In the genomic region with DNA sequence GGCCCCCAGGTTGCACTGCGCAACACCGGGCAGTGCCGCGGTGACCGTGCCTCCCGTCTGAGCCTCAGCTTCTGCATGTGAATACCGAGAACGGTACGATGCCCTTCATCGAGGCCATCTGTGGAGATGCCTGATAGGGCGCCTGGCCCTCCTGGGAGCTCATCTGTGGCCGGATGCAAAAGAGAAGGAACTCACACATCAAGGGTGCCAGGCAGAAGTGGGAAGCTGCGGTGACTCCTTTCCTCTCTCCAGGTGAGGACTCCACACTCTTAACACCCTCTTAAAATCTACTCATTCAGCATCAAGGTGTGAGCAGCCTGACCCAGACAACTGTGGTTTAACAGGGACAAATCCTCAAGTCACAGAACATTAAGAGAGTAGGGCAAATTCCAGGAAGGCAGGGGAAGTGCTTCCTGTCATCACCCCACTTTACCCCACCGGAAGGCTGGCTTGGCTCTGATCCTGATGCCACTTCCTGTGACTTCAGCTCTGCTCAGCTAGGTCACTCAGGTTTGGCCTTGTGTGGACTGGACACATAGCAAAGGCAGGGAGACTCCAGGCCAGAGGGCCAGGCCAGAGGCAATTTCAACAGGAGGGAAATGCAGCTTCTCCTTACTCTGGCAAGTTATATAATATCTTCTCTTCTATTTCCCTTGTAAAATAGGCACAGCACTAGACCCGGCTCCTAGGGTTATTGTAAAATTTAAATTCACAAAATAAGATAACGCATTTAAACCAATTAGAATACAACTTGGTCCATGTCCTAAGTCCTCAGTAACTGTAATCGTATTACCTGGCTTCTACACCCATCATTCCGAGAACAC, we compare ENCODE assay signal across 9 cellular contexts.
A peak's percentile ranks its signal among the peaks of the same experiment; 100 is the strongest.
DNase-seq lines count a peak whose midpoint lies in the region; ATAC-seq, FAIRE-seq and TF ChIP-seq lines count a peak whose summit lies in the region.
"Had no signal": no experiment of that assay in that cellular context is flagged by ENCODE, and none has a peak within 500 bp of the region (broad histone marks: within the 10 kb centered on the region; RNA-seq: fewer than 3 reads in every experiment).

No MANE protein-coding gene starts in this region.

- H3K4me1 ChIP-seq in psoas muscle: peaks cover 19% of the 10 kb centered on the region

- peaks cover 9% of the 10 kb centered on the region for H3K36me3 Mint-ChIP-seq in central memory CD8-positive, alpha-beta T cell (ENCODE audit: insufficient read depth)
- H3K36me3 Mint-ChIP-seq: memory B cell had no signal

- H3K27me3 ChIP-seq in psoas muscle (ENCODE audit: insufficient read depth in 3 of 3, low read length in 2 of 3): no peaks in the 10 kb centered on the region

- ATAC-seq in central memory CD8-positive, alpha-beta T cell (replicated peaks; ENCODE audit: extremely low read depth, poor library complexity, severe bottlenecking): peak; percentile 30
- ATAC-seq in psoas muscle: peak in 3 of 4 donors; percentile 30 to 45 (median 36)

- H3K27ac ChIP-seq in psoas muscle: peak overlapping the region; percentile 85

- FAIRE-seq in H54 (lab: Jason Lieb, UNC): peak; percentile 77

- no peaks in the 10 kb centered on the region for H3K27me3 Mint-ChIP-seq in central memory CD8-positive, alpha-beta T cell

- peak; percentile 76 for DNase-seq in H54 (ENCODE audit: insufficient read length, low spot score)
- DNase-seq in RPMI7951 (ENCODE audit: low read depth): peak; percentile 77
- no peak for DNase-seq in central memory CD8-positive, alpha-beta T cell (ENCODE audit: low spot score in 2 of 2)
- peak in 1 of 2 donors; percentile 52 for DNase-seq in psoas muscle
- no peak for DNase-seq in NCI-H1092 (lab: John Stamatoyannopoulos, UW)
- DNase-seq in HPDE6-E6E7 (ENCODE audit: extremely low spot score): no peak
- no peak for DNase-seq in germinal center (ENCODE audit: low spot score)

- peak overlapping the region; percentile 84 for H3K27ac Mint-ChIP-seq in central memory CD8-positive, alpha-beta T cell (ENCODE audit: low read depth)
- H3K27ac Mint-ChIP-seq: GM23338, memory B cell had no signal

- TF ChIP-seq POLR2A in H54 (IDR thresholded peaks at IDR 0.05; ENCODE audit: low read depth, low read length): no peak

- H3K36me3 ChIP-seq in psoas muscle (ENCODE audit: insufficient read depth in 1 of 2, low read depth in 1 of 2): no peaks in the 10 kb centered on the region

- intact Hi-C loops in psoas muscle (cut with DNase I): loop anchor here (2.0 to 10.0 kb wide), 6 partner anchors 73 to 447 kb away; a partner anchor contains a TSS

- H3K9me3 ChIP-seq in psoas muscle: no peaks in the 10 kb centered on the region

- H3K9me3 Mint-ChIP-seq in central memory CD8-positive, alpha-beta T cell: no peaks in the 10 kb centered on the region
- H3K9me3 Mint-ChIP-seq: GM23338, memory B cell had no signal

- no peak overlapping the region for H3K4me3 ChIP-seq in psoas muscle
- H3K4me3 ChIP-seq: GM23338 had no signal

- TF ChIP-seq CTCF in psoas muscle (IDR thresholded peaks at IDR 0.05): no peak

- peaks cover 38% of the 10 kb centered on the region for H3K4me1 Mint-ChIP-seq in central memory CD8-positive, alpha-beta T cell

- H3K4me3 Mint-ChIP-seq in central memory CD8-positive, alpha-beta T cell: peak overlapping the region; percentile 29
- H3K4me3 Mint-ChIP-seq: GM23338, memory B cell had no signal

- 73 to 80% (median 74%) methylated on average over 18 of the region's 18 CpGs for WGBS in psoas muscle, 3 donors

Comparison
In these comparisons a context has a peak if more than half of its experiments do, and no peak if none do; other contexts are left out.
1. DNase-seq: peak in H54 (single experiment) and RPMI7951 (single experiment); none in central memory CD8-positive, alpha-beta T cell (0 of 2), NCI-H1092 (single experiment), HPDE6-E6E7 (single experiment) and germinal center (single experiment).